In genomic region chr9:14532716-14533115, GRCh38 we compare ENCODE assay signal across 1 cellular context.
TF ChIP-seq lines count a peak whose summit lies in the region.

No MANE protein-coding gene starts in this region.

TF ChIP-seq in HepG2, 621 proteins besides CTCF, POLR2A, EP300 and RAD21 (continued from another document):
- TF ChIP-seq ZNF18 (CRISPR knock-in tag; IDR thresholded peaks at IDR 0.05; ENCODE audit: insufficient replicate concordance) (no peak), ZNF703 (CRISPR knock-in tag; IDR thresholded peaks at IDR 0.05; ENCODE audit: borderline replicate concordance) (no peak), THAP9 (CRISPR knock-in tag; IDR thresholded peaks at IDR 0.05; ENCODE audit: borderline replicate concordance) (no peak), ZNF564 (CRISPR knock-in tag; IDR thresholded peaks at IDR 0.05) (no peak), ZNF44 (CRISPR knock-in tag; IDR thresholded peaks at IDR 0.05) (no peak), ZNF678 (CRISPR knock-in tag; IDR thresholded peaks at IDR 0.05) (no peak), PATZ1 (CRISPR knock-in tag; IDR thresholded peaks at IDR 0.05) (no peak), MXD4 (CRISPR knock-in tag; IDR thresholded peaks at IDR 0.05) (no peak), JDP2 (CRISPR knock-in tag; IDR thresholded peaks at IDR 0.05; ENCODE audit: borderline replicate concordance) (no peak), PAXIP1 (CRISPR knock-in tag; conservative IDR thresholded peaks at IDR 0.05) (no peak), ZNF3 (CRISPR knock-in tag; IDR thresholded peaks at IDR 0.05) (no peak), GFI1 (CRISPR knock-in tag; IDR thresholded peaks at IDR 0.05; ENCODE audit: borderline replicate concordance) (no peak), ZNF770 (CRISPR knock-in tag; IDR thresholded peaks at IDR 0.05) (no peak)
TF ChIP-seq in HepG2: peak in this region for 0.
